Comparison of ENCODE assay signal across 2 cellular contexts in genomic region chr20:40017765-40018164, GRCh38.
TF ChIP-seq lines count a peak whose summit lies in the region.

No MANE protein-coding gene starts in this region.

TF ChIP-seq in HepG2, 621 proteins besides CTCF, POLR2A, EP300 and RAD21:
- TF ChIP-seq ZNF784 (CRISPR knock-in tag; IDR thresholded peaks at IDR 0.05; ENCODE audit: borderline replicate concordance) (no peak), CEBPB (IDR thresholded peaks at IDR 0.05; ENCODE audit: borderline replicate concordance, low read depth, low read length) (peak; percentile 74; the same call in 1 of the 2 replicates)

TF ChIP-seq in H1, 55 proteins besides CTCF, POLR2A, EP300 and RAD21:
- TF ChIP-seq CEBPB (IDR thresholded peaks at IDR 0.05; ENCODE audit: low read depth, low read length) (peak; percentile 82; the same call in 1 of the 2 replicates), NRF1 (IDR thresholded peaks at IDR 0.05; ENCODE audit: low read depth, low read length) (no peak)
